8 cellular contexts compared by ENCODE assay signal in genomic region chr19:17266589-17266974, GRCh38.
DNase-seq lines count a peak whose midpoint lies in the region; ATAC-seq and TF ChIP-seq lines count a peak whose summit lies in the region.

No MANE protein-coding gene starts in this region.

- TF ChIP-seq POLR2A in GM19099 (IDR thresholded peaks at IDR 0.05; ENCODE audit: extremely low read depth, insufficient read length, low read depth): peak; percentile 53

- ATAC-seq in HG03135 (IDR thresholded peaks at IDR 0.05; ENCODE audit: unreplicated experiment): peak; percentile 23

- no peaks in the 10 kb centered on the region for H3K27me3 ChIP-seq in rectal smooth muscle tissue (ENCODE audit: control insufficient read depth, insufficient read depth, low read length)

- peak overlapping the region; percentile 52 for H3K27ac ChIP-seq in angular gyrus (ENCODE audit: low read depth, low read length)
- H3K27ac ChIP-seq in rectal smooth muscle tissue (ENCODE audit: low read depth, low read length): peak overlapping the region; percentile 79

- H3K9ac ChIP-seq in rectal smooth muscle tissue (ENCODE audit: low read length): no peak overlapping the region

- H3K4me1 ChIP-seq in rectal smooth muscle tissue (ENCODE audit: control insufficient read depth, insufficient read depth, low read length): peaks cover 6% of the 10 kb centered on the region

- DNase-seq in NAMALWA (ENCODE audit: low spot score) (no peak), SKM-1 treated with dmso at 0.1 percent for 144 hours (lab: John Stamatoyannopoulos, UW; ENCODE audit: unreplicated experiment) (no peak), kidney glomerular epithelial cell (lab: John Stamatoyannopoulos, UW) (no peak), Kasumi-1 (lab: John Stamatoyannopoulos, UW) (no peak)

- H3K36me3 ChIP-seq in rectal smooth muscle tissue (ENCODE audit: control insufficient read depth, insufficient read depth, low read length): peaks cover 8% of the 10 kb centered on the region

- peak overlapping the region; percentile 44 for H3K4me3 ChIP-seq in rectal smooth muscle tissue (ENCODE audit: low read length)
